In the genomic region with DNA sequence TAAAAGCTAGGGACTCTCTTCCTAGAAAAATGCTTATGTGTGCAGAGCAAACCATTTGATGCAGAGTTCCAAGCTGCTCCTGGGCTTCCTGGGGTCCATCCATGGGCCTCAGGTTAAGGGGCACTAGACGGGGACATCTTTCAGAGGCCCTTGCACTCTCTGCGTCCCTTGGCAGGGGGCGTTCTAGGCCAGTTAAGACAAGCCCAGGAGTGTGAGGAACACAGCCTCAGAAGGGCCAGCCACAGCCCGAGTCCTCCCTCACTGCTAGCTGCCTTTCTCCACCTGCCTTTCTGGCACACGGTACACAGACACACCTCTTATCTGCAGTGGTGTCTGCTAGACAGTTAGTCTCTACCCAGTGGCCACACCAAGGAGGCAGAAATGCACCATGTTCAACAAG, we compare ENCODE assay signal across 22 cellular contexts. TPM values are rescaled to one million over a fixed set of nuclear protein-coding genes. Genes with fewer than 3 reads are reported as not detected.
A peak's percentile ranks its signal among the peaks of the same experiment; 100 is the strongest.
DNase-seq lines count a peak whose midpoint lies in the region; ATAC-seq, FAIRE-seq and TF ChIP-seq lines count a peak whose summit lies in the region.
"Had no signal": no experiment of that assay in that cellular context is flagged by ENCODE, and none has a peak within 500 bp of the region (broad histone marks: within the 10 kb centered on the region; RNA-seq: fewer than 3 reads in every experiment).

No MANE protein-coding gene starts in this region.

- H3K4me2 ChIP-seq in K562 (ENCODE audit: insufficient read depth, low read length) = no peak overlapping the region

- no peak overlapping the region for H2AFZ ChIP-seq in K562 (ENCODE audit: low read depth, low read length)

- no peak overlapping the region for H3K4me3 Mint-ChIP-seq in stimulated activated memory B cell treated with anti-CD40 and anti-IgM and Interleukin-4, amounts not matched to agents 10 μg/mL and 1 μg/mL and 100 μg/mL, for 72 hours
- H3K4me3 Mint-ChIP-seq: CD8-positive, alpha-beta memory T cell; T-helper 1 cell treated with Interleukin-12 subunit alpha and Interleukin-12 subunit beta and Interleukin-4 antibody, amounts not matched to agents 30 μg/mL and 1 μg/mL, for 36 hours had no signal

- H3K4me1 ChIP-seq in cardiac muscle cell (ENCODE audit: low read depth) = peaks cover 15% of the 10 kb centered on the region
- H3K4me1 ChIP-seq in K562 (replicated peaks in 1 of 2; ENCODE audit: control insufficient read depth in 2 of 2, insufficient read depth in 2 of 2, low read length in 2 of 2) = peaks cover 14 to 37% of the 10 kb centered on the region in 2 experiments; a peak in 4 of 5 replicates
- H3K4me1 ChIP-seq: left lung had no signal

- no peaks in the 10 kb centered on the region for H3K79me2 ChIP-seq in K562 (ENCODE audit: control insufficient read depth, insufficient read depth, low read length)

- no peaks in the 10 kb centered on the region for H3K9me3 Mint-ChIP-seq in stimulated activated memory B cell treated with anti-CD40 and anti-IgM and Interleukin-4, amounts not matched to agents 10 μg/mL and 1 μg/mL and 100 μg/mL, for 72 hours
- H3K9me3 Mint-ChIP-seq: CD8-positive, alpha-beta memory T cell; T-helper 1 cell treated with Interleukin-12 subunit alpha and Interleukin-12 subunit beta and Interleukin-4 antibody, amounts not matched to agents 30 μg/mL and 1 μg/mL, for 36 hours had no signal

- peaks cover 39% of the 10 kb centered on the region for H3K4me1 Mint-ChIP-seq in stimulated activated memory B cell treated with anti-CD40 and anti-IgM and Interleukin-4, amounts not matched to agents 10 μg/mL and 1 μg/mL and 100 μg/mL, for 72 hours

- 0 out of 4 replicates have a peak overlapping the region, but pooled peaks of 1 of the 2 experiments have one; percentile 79 for H3K9ac ChIP-seq in K562 (ENCODE audit: insufficient read depth in 1 of 2, low read depth in 2 of 2, low read length in 2 of 2)

- TF ChIP-seq CTCF in cardiac muscle cell (IDR thresholded peaks at IDR 0.05; ENCODE audit: low read depth, low read length) = no peak
- peak; percentile 58 to 70 (median 59) for TF ChIP-seq CTCF in K562 (IDR thresholded peaks at IDR 0.05 in 2 of 3, conservative IDR thresholded peaks at IDR 0.05 in 1 of 3; ENCODE audit: insufficient read depth in 2 of 3, low read depth in 1 of 3, low read length in 3 of 3)

- no peaks in the 10 kb centered on the region for H3K9me3 ChIP-seq in cardiac muscle cell (ENCODE audit: low read depth)
- H3K9me3 ChIP-seq in K562 (replicated peaks; ENCODE audit: control insufficient read depth, insufficient read depth, low read depth, low read length) = no peaks in the 10 kb centered on the region
- H3K9me3 ChIP-seq: left lung had no signal

- H3K27ac Mint-ChIP-seq in stimulated activated memory B cell treated with anti-CD40 and anti-IgM and Interleukin-4, amounts not matched to agents 10 μg/mL and 1 μg/mL and 100 μg/mL, for 72 hours = peak overlapping the region; percentile 59
- H3K27ac Mint-ChIP-seq: T-helper 1 cell treated with Interleukin-12 subunit alpha and Interleukin-12 subunit beta and Interleukin-4 antibody, amounts not matched to agents 30 μg/mL and 1 μg/mL, for 36 hours had no signal

- no peak for TF ChIP-seq POLR2A in K562 (conservative IDR thresholded peaks at IDR 0.05)

- no peak for TF ChIP-seq EP300 in K562 (IDR thresholded peaks at IDR 0.05; ENCODE audit: low read length)

- in situ Hi-C loops in K562 (cut with MboI) = no loop called here

- ATAC-seq in Right ventricle myocardium inferior = no peak
- peak; percentile 86 for ATAC-seq in K562
- no peak for ATAC-seq in stimulated activated memory B cell treated with anti-CD40 and anti-IgM and Interleukin-4, amounts not matched to agents 10 μg/mL and 1 μg/mL and 100 μg/mL, for 72 hours
- ATAC-seq in HG02852 (IDR thresholded peaks at IDR 0.05; ENCODE audit: unreplicated experiment) = no peak
- ATAC-seq: activated CD4-positive, CD25-positive, alpha-beta regulatory T cell treated with anti-CD3 and anti-CD28 coated beads, Interleukin-2, amount 50 U/mL, for 24 hours had no signal

- no TSS peak for BruUV-seq in K562 (replicated peaks; lab: Mats Ljungman, UMichigan)

- DNase-seq in cardiac muscle cell (ENCODE audit: low read depth in 1 of 2, low spot score in 1 of 2) (peak in 1 of 2 donors; percentile 37), Right ventricle myocardium inferior (ENCODE audit: missing footprints) (no peak), HuH-7 (ENCODE audit: low spot score) (peak; percentile 64), K562 (ENCODE audit: extremely low read depth in 1 of 4, low spot score in 3 of 4) (peak; percentile 52 to 66 (median 64)), NCI-H1930 (lab: John Stamatoyannopoulos, UW) (no peak), NCI-H128 (lab: John Stamatoyannopoulos, UW; ENCODE audit: unreplicated experiment) (no peak)
- DNase-seq: activated gamma-delta T cell; anterior cingulate cortex; CD8-positive, alpha-beta memory T cell; EL; KG1; NCI-H1105 treated with DMSO at 0.1 percent for 48 hours; NCI-H2171 treated with DMSO at 0.1 percent for 48 hours; NCI-H774; stimulated activated CD4-positive, alpha-beta T cell treated with anti-CD3 and anti-CD28 coated beads, Interleukin-2, amount 100 ng/mL, for 24 hours had no signal

- H3K4me3 ChIP-seq in cardiac muscle cell (no peak overlapping the region), K562 (no peak overlapping the region)
- H3K4me3 ChIP-seq: left lung had no signal

- POLR2A ChIA-PET in K562 (lab: Yijun Ruan, JAX) = interaction anchor here (0.5 to 1.2 kb wide), 2 partner anchors 12 to 294 kb away, joined by 3 read pairs; no protein-coding TSS in a partner anchor

- intact Hi-C loops in Right ventricle myocardium inferior (cut with DNase I) (no loop called here), K562 (cut with micrococcal nuclease) (no loop called here)

- 0 out of 2 replicates have a peak, but pooled peaks cover 9% of the 10 kb centered on the region for H4K20me1 ChIP-seq in K562 (replicated peaks; ENCODE audit: control insufficient read depth, insufficient read depth, low read length)

- peak; percentile 73 for FAIRE-seq in K562 (lab: Jason Lieb, UNC)
- FAIRE-seq: frontal cortex, urothelium cell line had no signal

- H3K27me3 ChIP-seq in cardiac muscle cell = no peaks in the 10 kb centered on the region
- H3K27me3 ChIP-seq in K562 (ENCODE audit: control insufficient read depth in 2 of 2, insufficient read depth in 2 of 2, low read length in 2 of 2) = no peaks in the 10 kb centered on the region
- H3K27me3 ChIP-seq: left lung had no signal

- WGBS in K562 (ENCODE audit: insufficient coverage, low coverage, missing lambda C conversion rate) = 28% methylated on average over 5 of the region's 5 CpGs

- H3K36me3 ChIP-seq in cardiac muscle cell (peaks cover 13% of the 10 kb centered on the region), K562 (ENCODE audit: control insufficient read depth, insufficient read depth, low read length) (no peaks in the 10 kb centered on the region; the same call in 2 of the 3 replicates)

- no peaks in the 10 kb centered on the region for H3K27me3 Mint-ChIP-seq in stimulated activated memory B cell treated with anti-CD40 and anti-IgM and Interleukin-4, amounts not matched to agents 10 μg/mL and 1 μg/mL and 100 μg/mL, for 72 hours
- H3K27me3 Mint-ChIP-seq: CD8-positive, alpha-beta memory T cell had no signal

- H3K36me3 Mint-ChIP-seq in stimulated activated memory B cell treated with anti-CD40 and anti-IgM and Interleukin-4, amounts not matched to agents 10 μg/mL and 1 μg/mL and 100 μg/mL, for 72 hours = peaks cover 29% of the 10 kb centered on the region

- H3K27ac ChIP-seq in cardiac muscle cell (peak overlapping the region; percentile 79), K562 (ENCODE audit: extremely low read depth, low read depth, low read length) (no peak overlapping the region)
- H3K27ac ChIP-seq: left lung had no signal

- peak in 1 of 2 experiments; percentile 53; a peak in 1 of 4 replicates for TF ChIP-seq RAD21 in K562 (CRISPR knock-in tag; conservative IDR thresholded peaks at IDR 0.05 in 1 of 2, IDR thresholded peaks at IDR 0.05 in 1 of 2)

- CTCF ChIA-PET in K562 (lab: Yijun Ruan, JAX; ENCODE audit: low intra/inter-chr PET ratio) = interaction anchor here (0.5 kb wide), 1 partner anchor 228 kb away, joined by 5 read pairs; no protein-coding TSS in a partner anchor

- peaks cover 8% of the 10 kb centered on the region for H3K9me1 ChIP-seq in K562 (ENCODE audit: control insufficient read depth, insufficient read depth, low read length)

TF ChIP-seq in K562, 482 proteins besides CTCF, POLR2A, EP300 and RAD21:
- TF ChIP-seq SAP30 (IDR thresholded peaks at IDR 0.05; ENCODE audit: borderline replicate concordance, insufficient read depth, low read depth, low read length, poor library complexity, severe bottlenecking) = no peak
- TF ChIP-seq SMC3 (conservative IDR thresholded peaks at IDR 0.05; ENCODE audit: insufficient read depth, low read depth, low read length) = peak; percentile 35; the same call in 1 of the 2 replicates

RNA-seq across cellular contexts. Expression of a gene that starts 18.0 kb away (rescaled TPM):
- 36.0 and 57.7 TPM in 2 replicates for total RNA-seq in cardiac muscle cell
- polyA plus RNA-seq in cardiac muscle cell = 30.8 and 40.8 TPM in 2 replicates
- 23.2 TPM for total RNA-seq in Right ventricle myocardium inferior
- 18.0 and 26.5 TPM in 2 replicates for total RNA-seq in K562 (2011; cell fraction: chromatin; rRNA removed; ENCODE audit: low replicate concordance)
- 39.3 and 42.0 TPM in 2 replicates for total RNA-seq in K562 (2011; cell fraction: nucleolus; rRNA removed)
- 27.0 and 30.7 TPM in 2 replicates for total RNA-seq in K562 (2011; cell fraction: nucleoplasm; rRNA removed)
- 165 and 212 TPM in 2 replicates for total RNA-seq in K562 (2014; rRNA removed)
- 25.5 and 26.3 TPM in 2 replicates for total RNA-seq in K562 (2014; rRNA removed; fragmentation: Illumina TruSeq; extraction: Trizol)
- total RNA-seq in K562 (2015; rRNA removed; fragmentation: Illumina TruSeq; extraction: Trizol) = 60.4 and 63.7 TPM in 2 replicates
- 94.7 and 99.6 TPM in 2 replicates for total RNA-seq in K562 (2021)
- 119 and 164 TPM in 2 replicates for polyA plus RNA-seq in K562 (2011; rRNA removed)
- 249 and 453 TPM in 2 replicates for polyA plus RNA-seq in K562 (2011; cell fraction: cytosol; rRNA removed)
- polyA plus RNA-seq in K562 (2011; cell fraction: nucleus; rRNA removed) = 84.6 and 89.3 TPM in 2 replicates
- polyA plus RNA-seq in K562 (2012) = 60.9 and 80.1 TPM in 2 replicates
- polyA plus RNA-seq in K562 (2014; fragmentation: Illumina TruSeq; extraction: Trizol) = 35.2 and 84.7 TPM in 2 replicates
- 1 to 10 TPM; 5.2 to 8.9 TPM for polyA plus RNA-seq in K562 (2014; fragmentation: Nextera tagmentation; extraction: Ambion mirVana)
- 208 and 209 TPM in 2 replicates for polyA plus RNA-seq in K562 (2014; rRNA removed)
- 21.5 and 30.2 TPM in 2 replicates for polyA minus RNA-seq in K562 (2011; rRNA and poly(A)+ RNA removed)
- polyA minus RNA-seq in K562 (2011; cell fraction: cytosol; rRNA and poly(A)+ RNA removed) = 46.1 and 91.5 TPM in 2 replicates
- polyA minus RNA-seq in K562 (2011; cell fraction: nucleus; rRNA and poly(A)+ RNA removed) = 7.7 and 13.4 TPM in 2 replicates

Comparison
In these comparisons a context has a peak if more than half of its experiments do, and no peak if none do; other contexts are left out.
1. DNase-seq: peak in HuH-7 (single experiment) and K562 (4 of 4); none in Right ventricle myocardium inferior (single experiment), NCI-H1930 (0 of 2) and NCI-H128 (single experiment).